ENCODE assay signal across 17 cellular contexts in the genomic region with DNA sequence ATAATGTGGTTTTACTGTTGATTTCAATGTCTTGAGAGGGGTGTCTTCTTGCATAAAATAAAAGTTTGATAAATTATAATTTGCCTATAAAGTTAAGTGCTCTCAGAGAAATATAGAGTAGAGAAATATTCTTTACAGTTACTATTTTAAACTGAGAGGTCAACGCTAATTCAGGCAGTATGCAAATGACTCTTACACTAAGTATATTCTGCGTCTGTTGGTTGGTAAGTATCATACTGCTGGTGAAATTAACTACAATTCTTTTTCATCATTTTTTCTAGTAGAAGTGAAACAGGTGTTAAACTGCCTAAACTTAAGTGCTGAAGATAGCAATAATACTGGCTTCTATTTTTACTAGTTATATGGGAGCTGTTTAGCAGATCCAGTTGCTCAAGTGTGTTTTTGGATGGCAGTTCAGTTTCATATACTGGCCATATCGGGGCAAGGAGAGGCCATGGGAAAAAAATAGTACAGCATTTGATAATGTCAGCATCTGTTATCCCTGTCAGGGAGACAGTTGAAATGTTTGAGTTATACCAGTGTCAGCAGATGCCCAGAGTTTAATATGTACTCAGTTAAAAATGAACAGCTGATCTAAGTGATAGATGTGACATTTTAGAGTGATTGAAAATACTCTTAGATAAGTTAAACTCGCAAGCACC.
DNase-seq lines count a peak whose midpoint lies in the region; ATAC-seq and TF ChIP-seq lines count a peak whose summit lies in the region.
"Had no signal": no experiment of that assay in that cellular context is flagged by ENCODE, and none has a peak within 500 bp of the region (broad histone marks: within the 10 kb centered on the region; RNA-seq: fewer than 3 reads in every experiment).

No MANE protein-coding gene starts in this region.

- H3K4me3 Mint-ChIP-seq in HFFc6, result no peak overlapping the region
- no peak overlapping the region for H3K4me3 Mint-ChIP-seq in chondrocyte (ENCODE audit: unreplicated experiment)
- H3K4me3 Mint-ChIP-seq: activated naive CD8-positive, alpha-beta T cell treated with anti-CD3 and anti-CD28 coated beads, Interleukin-2, amount 10 ng/mL, durations not matched to agents 7 days and 5 days; CD8-positive, alpha-beta T cell; mesothelial cell of epicardium had no signal

- H3K4me1 Mint-ChIP-seq in HFFc6 (ENCODE audit: low read depth), result peaks cover 32% of the 10 kb centered on the region
- H3K4me1 Mint-ChIP-seq in chondrocyte (ENCODE audit: low read depth), result peaks cover 30% of the 10 kb centered on the region
- H3K4me1 Mint-ChIP-seq: activated naive CD8-positive, alpha-beta T cell treated with anti-CD3 and anti-CD28 coated beads, Interleukin-2, amount 10 ng/mL, durations not matched to agents 7 days and 5 days had no signal

- H3K4me3 ChIP-seq in DOHH2 (ENCODE audit: low read length), result peak overlapping the region; percentile 53
- H3K4me3 ChIP-seq: breast epithelium, Peyer's patch, skin epidermis had no signal

- no peaks in the 10 kb centered on the region for H3K36me3 Mint-ChIP-seq in HFFc6 (ENCODE audit: low read depth)
- H3K36me3 Mint-ChIP-seq in chondrocyte (ENCODE audit: low read depth), result peaks cover 2% of the 10 kb centered on the region

- H4K20me1 ChIP-seq in DOHH2 (ENCODE audit: control insufficient read depth, insufficient read depth, low read depth, low read length), result no peaks in the 10 kb centered on the region

- H3K9me3 ChIP-seq in DOHH2 (ENCODE audit: control insufficient read depth, insufficient read depth, low read length), result no peaks in the 10 kb centered on the region
- H3K9me3 ChIP-seq: breast epithelium, Peyer's patch had no signal

- peak overlapping the region; percentile 73 for H3K4me2 ChIP-seq in DOHH2 (ENCODE audit: low read length)

- peaks cover 14% of the 10 kb centered on the region; the same call in 1 of the 2 replicates for H3K36me3 ChIP-seq in DOHH2 (ENCODE audit: control insufficient read depth, low read length)
- H3K36me3 ChIP-seq: breast epithelium, Peyer's patch had no signal

- TF ChIP-seq CTCF in DOHH2 (IDR thresholded peaks at IDR 0.05; ENCODE audit: low read depth, low read length, poor library complexity, severe bottlenecking), result no peak
- no peak for TF ChIP-seq CTCF in HFFc6 (IDR thresholded peaks at IDR 0.05)
- no peak for TF ChIP-seq CTCF in chondrocyte (IDR thresholded peaks at IDR 0.05)

- H3K9me3 Mint-ChIP-seq in HFFc6 (no peaks in the 10 kb centered on the region), chondrocyte (ENCODE audit: low read depth) (no peaks in the 10 kb centered on the region)
- H3K9me3 Mint-ChIP-seq: activated naive CD8-positive, alpha-beta T cell treated with anti-CD3 and anti-CD28 coated beads, Interleukin-2, amount 10 ng/mL, durations not matched to agents 7 days and 5 days; CD8-positive, alpha-beta T cell; mesothelial cell of epicardium had no signal

- H3K4me1 ChIP-seq in DOHH2 (ENCODE audit: control insufficient read depth, low read length), result peaks cover 29% of the 10 kb centered on the region
- H3K4me1 ChIP-seq: breast epithelium, Peyer's patch had no signal

- ATAC-seq in GM19463 (IDR thresholded peaks at IDR 0.05; ENCODE audit: unreplicated experiment) (no peak), HG02588 (IDR thresholded peaks at IDR 0.05; ENCODE audit: unreplicated experiment) (no peak)
- ATAC-seq: CD8-positive, alpha-beta T cell had no signal

- peaks cover 4% of the 10 kb centered on the region; the same call in 1 of the 2 replicates for H3F3A ChIP-seq in DOHH2 (ENCODE audit: control insufficient read depth, insufficient read depth)

- DNase-seq in HFFc6 (no peak), chondrocyte (ENCODE audit: low spot score) (no peak), myocyte (ENCODE audit: low read depth) (peak; percentile 73), NCI-H1092 treated with DMSO at 0.1 percent for 48 hours (lab: John Stamatoyannopoulos, UW) (no peak), SIG-M5 (lab: John Stamatoyannopoulos, UW) (no peak)
- DNase-seq: activated naive CD8-positive, alpha-beta T cell treated with anti-CD3 and anti-CD28 coated beads, Interleukin-2, amount 10 ng/mL, durations not matched to agents 7 days and 5 days; activated T-cell treated with anti-CD3 and anti-CD28 coated beads, Interleukin-2, amount 50 U/mL, for 1 hour; CD8-positive, alpha-beta T cell; NCI-H1105; Peyer's patch; stimulated activated CD4-positive, alpha-beta T cell treated with anti-CD3 and anti-CD28 coated beads, Interleukin-4, amount 100 ng/mL, for 1 hour had no signal

- no peaks in the 10 kb centered on the region for H3K27me3 ChIP-seq in DOHH2 (ENCODE audit: control insufficient read depth, low read length)
- H3K27me3 ChIP-seq: breast epithelium, Peyer's patch had no signal

- H3K27me3 Mint-ChIP-seq in HFFc6 (ENCODE audit: insufficient read depth), result no peaks in the 10 kb centered on the region
- no peaks in the 10 kb centered on the region for H3K27me3 Mint-ChIP-seq in chondrocyte (ENCODE audit: low read depth)
- H3K27me3 Mint-ChIP-seq: activated naive CD8-positive, alpha-beta T cell treated with anti-CD3 and anti-CD28 coated beads, Interleukin-2, amount 10 ng/mL, durations not matched to agents 7 days and 5 days had no signal

- H3K9me2 ChIP-seq in DOHH2 (replicated peaks; ENCODE audit: control insufficient read depth, low read length), result no peaks in the 10 kb centered on the region

- no peaks in the 10 kb centered on the region for H3K79me2 ChIP-seq in DOHH2 (ENCODE audit: control insufficient read depth, low read length)

- H3K27ac Mint-ChIP-seq in HFFc6 (peak overlapping the region; percentile 70), chondrocyte (ENCODE audit: unreplicated experiment) (peak overlapping the region; percentile 47)
- H3K27ac Mint-ChIP-seq: activated naive CD8-positive, alpha-beta T cell treated with anti-CD3 and anti-CD28 coated beads, Interleukin-2, amount 10 ng/mL, durations not matched to agents 7 days and 5 days; CD8-positive, alpha-beta T cell; mesothelial cell of epicardium had no signal

- peak overlapping the region; percentile 49 for H3K27ac ChIP-seq in DOHH2 (ENCODE audit: low read depth, low read length)
- H3K27ac ChIP-seq: breast epithelium, Peyer's patch, skin epidermis had no signal
